ENCODE assay signal across 30 cellular contexts in genomic region chr4:8088966-8089491, GRCh38.
"Had no signal": no experiment of that assay in that cellular context is flagged by ENCODE, and none has a peak within 500 bp of the region (broad histone marks: within the 10 kb centered on the region; RNA-seq: fewer than 3 reads in every experiment).

No MANE protein-coding gene starts in this region.

- H3K27me3 ChIP-seq: ascending aorta, cardiac muscle cell, MG63, Peyer's patch, SJCRH30 had no signal

- H3K36me3 ChIP-seq: ascending aorta, cardiac muscle cell, MG63, Peyer's patch, SJCRH30, WERI-Rb-1 had no signal

- H3K4me3 ChIP-seq: ascending aorta, cardiac muscle cell, MG63, Peyer's patch, SJCRH30, SK-N-MC had no signal

- H3K27ac ChIP-seq: ascending aorta, cardiac muscle cell, SJCRH30, SK-N-MC, WERI-Rb-1 had no signal

- DNase-seq: activated CD4-positive, alpha-beta memory T cell treated with anti-CD3 and anti-CD28 coated beads, Interleukin-2, amount 10 ng/mL, durations not matched to agents 7 days and 5 days; activated CD4-positive, alpha-beta T cell treated with anti-CD3 and anti-CD28 coated beads for 1 hour; activated CD4-positive, alpha-beta T cell treated with anti-CD3 and anti-CD28 coated beads for 48 hours; activated CD4-positive, CD25-positive, alpha-beta regulatory T cell; activated effector memory CD4-positive, alpha-beta T cell treated with anti-CD3 and anti-CD28 coated beads, Interleukin-2, amount 50 U/mL, for 16 hours; activated naive CD4-positive, alpha-beta T cell treated with Interleukin-2 at 50 U/mL for 16 hours; activated naive CD8-positive, alpha-beta T cell treated with anti-CD3 and anti-CD28 coated beads, Interleukin-2, amount 10 ng/mL, durations not matched to agents 7 days and 5 days; activated T-cell treated with anti-CD3 and anti-CD28 coated beads, Interleukin-2, amount 50 U/mL, for 1 hour; activated T-cell treated with anti-CD3 and anti-CD28 coated beads, Interleukin-2, amount 50 U/mL, for 72 hours; amygdala; Kasumi-1; KG1; MG63; NCI-H1048; NCI-H1105 treated with DMSO at 0.1 percent for 48 hours; NCI-H1436 treated with DMSO at 0.1 percent for 48 hours; NCI-H1694 treated with DMSO at 0.1 percent for 48 hours; NCI-H2029; NCI-H345; NCI-H524 treated with DMSO at 0.1 percent for 48 hours; PC-3; Peyer's patch; SHP77; SJCRH30; T1000; WERI-Rb-1 had no signal

- ATAC-seq: activated T-helper 17 cell treated with anti-CD3 and anti-CD28 coated beads, Interleukin-2, amount 50 U/mL, for 72 hours; PC-3 had no signal

- H3K4me1 ChIP-seq: ascending aorta, SJCRH30 had no signal
